ENCODE assay signal across 8 cellular contexts in genomic region chr2:61017556-61018318, GRCh38. TPM values are rescaled to one million over a fixed set of nuclear protein-coding genes. Genes with fewer than 3 reads are reported as not detected.
DNase-seq lines count a peak whose midpoint lies in the region; ATAC-seq and TF ChIP-seq lines count a peak whose summit lies in the region.

TSS of gene PEX13 (plus strand) at chr2:61017720. CDS start at chr2:61017760, 40 bp downstream.
TSS of gene PUS10 (minus strand) at chr2:61018255. CDS start at chr2:61011890, 6,365 bp downstream.

- ATAC-seq in GM18520 (IDR thresholded peaks at IDR 0.05; ENCODE audit: unreplicated experiment) (peak; percentile 40), HG03039 (IDR thresholded peaks at IDR 0.05; ENCODE audit: unreplicated experiment) (peak; percentile 83), left lung (peak; percentile 92)

- DNase-seq in AG04450 (ENCODE audit: low read depth, low spot score), result peak; percentile 26
- peak; percentile 40 for DNase-seq in NCI-H2196 (lab: John Stamatoyannopoulos, UW; ENCODE audit: unreplicated experiment)
- DNase-seq in activated CD4-positive, alpha-beta T cell treated with anti-CD3 and anti-CD28 coated beads for 24 hours (ENCODE audit: low read depth in 2 of 2), result peak; percentile 48 to 59
- peak; percentile 85 for DNase-seq in coronary artery (ENCODE audit: low spot score)
- DNase-seq in left lung, result peak; percentile 85 to 92
- DNase-seq in stimulated activated CD4-positive, alpha-beta T cell treated with anti-CD3 and anti-CD28 coated beads, Interleukin-2, amount 100 ng/mL, for 4 hours (ENCODE audit: low read depth), result peak; percentile 27

- intact Hi-C loops in left lung (cut with DNase I), result no loop called here

- peaks cover 0 to 67% of the 10 kb centered on the region in 2 donors for H3K4me1 ChIP-seq in left lung

- H3K4me3 ChIP-seq in AG04450 (ENCODE audit: low read depth, low read length), result peak within 1 kb of the TSS; percentile 73
- peak within 1 kb of the TSS; percentile 90 for H3K4me3 ChIP-seq in coronary artery
- peak within 1 kb of the TSS; percentile 95 to 97 for H3K4me3 ChIP-seq in left lung

- POLR2A ChIA-PET in AG04450 (lab: Yijun Ruan, JAX), result interaction anchor here (0.7 to 0.9 kb wide), 2 partner anchors 10 to 234 kb away, joined by 3 read pairs; no protein-coding TSS in a partner anchor

- H3K27ac ChIP-seq in AG04450 (ENCODE audit: low read depth, low read length) (peak within 1 kb of the TSS; percentile 81), coronary artery (peak within 1 kb of the TSS; percentile 94 to 96), left lung (peak within 1 kb of the TSS; percentile 87 to 92)

- CTCF ChIA-PET in AG04450 (lab: Charles Lee), result no interaction called here

- peaks cover 0 to 19% of the 10 kb centered on the region in 2 donors for H3K36me3 ChIP-seq in left lung

- no peaks in the 10 kb centered on the region for H3K27me3 ChIP-seq in AG04450 (ENCODE audit: control insufficient read depth, insufficient read depth, low read length)
- no peaks in the 10 kb centered on the region for H3K27me3 ChIP-seq in left lung

- no peak for TF ChIP-seq CTCF in AG04450 (IDR thresholded peaks at IDR 0.05; ENCODE audit: low read depth, low read length)
- no peak for TF ChIP-seq CTCF in coronary artery (IDR thresholded peaks at IDR 0.05)
- no peak for TF ChIP-seq CTCF in left lung (IDR thresholded peaks at IDR 0.05)

- H3K9me3 ChIP-seq in AG04450 (ENCODE audit: control insufficient read depth, insufficient read depth, low read length) (peaks cover 6% of the 10 kb centered on the region), left lung (no peaks in the 10 kb centered on the region)

RNA-seq across cellular contexts. Expression of gene PEX13, which starts in this region (rescaled TPM):
- polyA plus RNA-seq in AG04450 (2011; rRNA removed), result 23.7 and 27.8 TPM in 2 replicates
- 20.5 and 34.4 TPM in 2 replicates for polyA minus RNA-seq in AG04450 (2011; rRNA and poly(A)+ RNA removed)
- 10 to 100 TPM; 25.5 to 31.0 TPM for total RNA-seq in left lung

RNA-seq across cellular contexts. Expression of gene PUS10, which starts in this region (rescaled TPM):
- polyA plus RNA-seq in AG04450 (2011; rRNA removed), result 8.0 and 10.2 TPM in 2 replicates
- polyA minus RNA-seq in AG04450 (2011; rRNA and poly(A)+ RNA removed), result 6.0 and 7.2 TPM in 2 replicates
- total RNA-seq in left lung, result 10 to 100 TPM in 1 of 2 donors, 1 to 10 TPM in 1; 8.6 to 14.2 TPM

Comparison
In these comparisons a context has a peak if more than half of its experiments do, and no peak if none do; other contexts are left out.
1. Peak in every context shown above with its lines: DNase-seq, ATAC-seq, H3K4me3 ChIP-seq and H3K27ac ChIP-seq.
2. DNase-seq: peak in every context shown above with its lines; median percentile 88 in left lung; 85 in coronary artery; 54 in activated CD4-positive, alpha-beta T cell treated with anti-CD3 and anti-CD28 coated beads for 24 hours; 40 in NCI-H2196; 27 in stimulated activated CD4-positive, alpha-beta T cell treated with anti-CD3 and anti-CD28 coated beads, Interleukin-2, amount 100 ng/mL, for 4 hours; 26 in AG04450.
3. ATAC-seq: peak in every context shown above with its lines; median percentile 92 in left lung; 83 in HG03039; 40 in GM18520.